Comparison of ENCODE assay signal across 1 cellular context in the genomic region with DNA sequence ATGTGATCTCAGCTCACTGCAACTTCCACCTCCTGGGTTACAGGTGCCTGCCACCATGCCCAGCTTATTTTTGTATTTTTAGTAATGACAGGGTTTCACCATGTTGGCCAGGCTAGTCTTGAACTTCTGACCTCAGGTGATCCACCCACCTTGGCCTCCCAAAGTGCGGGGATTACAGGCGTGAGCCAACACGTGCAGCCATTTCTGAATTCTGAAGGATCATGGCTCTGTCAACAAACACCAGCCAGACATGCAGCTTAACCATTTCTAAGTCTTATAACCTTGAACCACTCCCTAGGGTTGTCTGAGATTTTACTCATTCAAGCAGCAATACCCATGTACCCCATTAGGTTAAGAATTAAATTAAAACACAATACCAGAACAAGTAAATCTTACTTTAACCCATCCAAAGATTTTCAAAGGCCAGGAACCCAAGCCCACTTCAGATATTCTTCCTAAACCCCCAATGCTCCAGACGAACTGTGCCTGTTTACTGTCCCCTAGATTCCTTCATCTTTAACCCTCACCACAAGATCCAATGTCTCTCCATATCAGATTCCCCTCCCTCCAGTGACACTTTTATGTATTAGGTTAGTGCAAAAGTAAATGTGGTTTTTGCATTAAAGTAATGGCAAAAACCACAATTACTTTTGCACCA.
A peak's percentile ranks its signal among the peaks of the same experiment; 100 is the strongest.
TF ChIP-seq lines count a peak whose summit lies in the region.

No MANE protein-coding gene starts in this region.

TF ChIP-seq in WTC11, 78 proteins besides CTCF, POLR2A, EP300 and RAD21 (continued from another document):
- TF ChIP-seq, protein P1, sequence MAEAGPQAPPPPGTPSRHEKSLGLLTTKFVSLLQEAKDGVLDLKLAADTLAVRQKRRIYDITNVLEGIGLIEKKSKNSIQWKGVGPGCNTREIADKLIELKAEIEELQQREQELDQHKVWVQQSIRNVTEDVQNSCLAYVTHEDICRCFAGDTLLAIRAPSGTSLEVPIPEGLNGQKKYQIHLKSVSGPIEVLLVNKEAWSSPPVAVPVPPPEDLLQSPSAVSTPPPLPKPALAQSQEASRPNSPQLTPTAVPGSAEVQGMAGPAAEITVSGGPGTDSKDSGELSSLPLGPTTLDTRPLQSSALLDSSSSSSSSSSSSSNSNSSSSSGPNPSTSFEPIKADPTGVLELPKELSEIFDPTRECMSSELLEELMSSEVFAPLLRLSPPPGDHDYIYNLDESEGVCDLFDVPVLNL (CRISPR knock-in tag; IDR thresholded peaks at IDR 0.05; ENCODE audit: borderline replicate concordance, low read depth) = no peak
- TF ChIP-seq GABPB1 (CRISPR knock-in tag; IDR thresholded peaks at IDR 0.05) = no peak
- no peak for TF ChIP-seq JUN (CRISPR knock-in tag; IDR thresholded peaks at IDR 0.05)
- no peak for TF ChIP-seq RELA (CRISPR knock-in tag; IDR thresholded peaks at IDR 0.05; ENCODE audit: borderline replicate concordance)
- TF ChIP-seq, protein P2, sequence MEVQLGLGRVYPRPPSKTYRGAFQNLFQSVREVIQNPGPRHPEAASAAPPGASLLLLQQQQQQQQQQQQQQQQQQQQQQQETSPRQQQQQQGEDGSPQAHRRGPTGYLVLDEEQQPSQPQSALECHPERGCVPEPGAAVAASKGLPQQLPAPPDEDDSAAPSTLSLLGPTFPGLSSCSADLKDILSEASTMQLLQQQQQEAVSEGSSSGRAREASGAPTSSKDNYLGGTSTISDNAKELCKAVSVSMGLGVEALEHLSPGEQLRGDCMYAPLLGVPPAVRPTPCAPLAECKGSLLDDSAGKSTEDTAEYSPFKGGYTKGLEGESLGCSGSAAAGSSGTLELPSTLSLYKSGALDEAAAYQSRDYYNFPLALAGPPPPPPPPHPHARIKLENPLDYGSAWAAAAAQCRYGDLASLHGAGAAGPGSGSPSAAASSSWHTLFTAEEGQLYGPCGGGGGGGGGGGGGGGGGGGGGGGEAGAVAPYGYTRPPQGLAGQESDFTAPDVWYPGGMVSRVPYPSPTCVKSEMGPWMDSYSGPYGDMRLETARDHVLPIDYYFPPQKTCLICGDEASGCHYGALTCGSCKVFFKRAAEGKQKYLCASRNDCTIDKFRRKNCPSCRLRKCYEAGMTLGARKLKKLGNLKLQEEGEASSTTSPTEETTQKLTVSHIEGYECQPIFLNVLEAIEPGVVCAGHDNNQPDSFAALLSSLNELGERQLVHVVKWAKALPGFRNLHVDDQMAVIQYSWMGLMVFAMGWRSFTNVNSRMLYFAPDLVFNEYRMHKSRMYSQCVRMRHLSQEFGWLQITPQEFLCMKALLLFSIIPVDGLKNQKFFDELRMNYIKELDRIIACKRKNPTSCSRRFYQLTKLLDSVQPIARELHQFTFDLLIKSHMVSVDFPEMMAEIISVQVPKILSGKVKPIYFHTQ (CRISPR knock-in tag; IDR thresholded peaks at IDR 0.05) = peak; percentile 92
- peak; percentile 78; the same call in 1 of the 2 replicates for TF ChIP-seq NFATC4 (CRISPR knock-in tag; IDR thresholded peaks at IDR 0.05)
- TF ChIP-seq SP1 (CRISPR knock-in tag; conservative IDR thresholded peaks at IDR 0.05) = no peak
- no peak for TF ChIP-seq RORB (CRISPR knock-in tag; IDR thresholded peaks at IDR 0.05)
- no peak for TF ChIP-seq CREB1 (CRISPR knock-in tag; IDR thresholded peaks at IDR 0.05)
- no peak for TF ChIP-seq ZNF263 (CRISPR knock-in tag; IDR thresholded peaks at IDR 0.05; ENCODE audit: low read depth)
TF ChIP-seq in WTC11: peak in this region for 8.
